Comparison of ENCODE assay signal across 9 cellular contexts in the genomic region with DNA sequence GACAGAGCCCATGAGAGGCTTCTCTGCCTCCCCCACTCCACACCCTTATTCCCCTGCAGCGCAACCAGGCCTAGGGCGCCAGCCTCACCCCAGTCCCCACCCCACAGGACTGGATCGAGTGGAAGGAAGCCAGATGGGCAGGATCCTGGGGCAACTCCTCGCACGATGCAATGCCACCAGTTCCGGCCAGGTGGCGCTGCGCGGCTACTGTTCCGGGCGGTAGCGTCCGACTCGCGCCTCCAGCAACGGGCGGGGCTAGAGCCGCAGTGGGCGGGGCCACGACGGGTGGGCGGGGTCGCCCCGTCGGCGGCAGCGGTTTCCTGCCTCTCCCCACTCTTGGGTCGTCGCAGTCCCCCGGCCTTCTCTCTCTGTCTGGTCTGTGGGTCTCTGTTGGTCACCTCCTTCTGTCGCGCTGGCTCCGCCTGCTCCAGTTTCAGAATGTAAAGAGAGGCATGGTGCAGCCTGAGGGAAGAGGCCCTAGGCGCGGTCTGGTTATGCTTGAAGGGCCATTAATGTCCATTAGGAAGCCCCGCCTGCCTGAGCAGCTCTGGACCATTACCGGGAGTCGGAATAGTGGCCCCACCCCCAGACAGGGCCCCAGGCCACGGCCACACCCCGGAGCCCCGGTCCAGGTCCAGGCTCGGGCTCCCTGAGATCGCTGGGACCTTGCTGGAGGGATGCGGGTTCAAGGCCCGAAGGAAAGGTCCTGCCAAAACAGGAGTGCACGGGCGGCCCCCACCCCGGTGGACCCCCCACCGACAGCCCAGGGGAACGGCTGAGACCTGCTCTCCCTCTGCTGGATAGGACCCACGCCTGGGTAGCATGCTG. TPM values are rescaled to one million over a fixed set of nuclear protein-coding genes. Genes with fewer than 3 reads are reported as not detected.
DNase-seq lines count a peak whose midpoint lies in the region; ATAC-seq and TF ChIP-seq lines count a peak whose summit lies in the region.
"Had no signal": no experiment of that assay in that cellular context is flagged by ENCODE, and none has a peak within 500 bp of the region (broad histone marks: within the 10 kb centered on the region; RNA-seq: fewer than 3 reads in every experiment).

No MANE protein-coding gene starts in this region.

- peak overlapping the region; percentile 43 for H3K4me3 ChIP-seq in CD8-positive, alpha-beta T cell (ENCODE audit: low read depth, low read length)
- H3K4me3 ChIP-seq in IMR-90 (ENCODE audit: insufficient read depth, low read depth, low read length) = peak overlapping the region; percentile 33

- TF ChIP-seq RAD21 in IMR-90 (IDR thresholded peaks at IDR 0.05; ENCODE audit: low read length) = peak; percentile 98

- H3K4ac ChIP-seq in IMR-90 (ENCODE audit: low read depth, low read length) = peak overlapping the region; percentile 95

- peak overlapping the region; percentile 58; the same call in 1 of the 2 replicates for H3K9ac ChIP-seq in IMR-90 (ENCODE audit: low read depth, low read length)

- H3K4me3 Mint-ChIP-seq in CD8-positive, alpha-beta T cell = peak overlapping the region; percentile 69
- H3K4me3 Mint-ChIP-seq in activated T-helper 2 cell treated with anti-CD3 and anti-CD28 coated beads, Interferon-gamma antibody, Interleukin-2, Interleukin-4, amounts not matched to agents 10 μg/mL and 5 μg/mL and 100 μg/mL, durations not matched to agents 14 hours and 24 hours and 36 hours (ENCODE audit: low read depth) = peak overlapping the region; percentile 73
- H3K4me3 Mint-ChIP-seq in nephron = peak overlapping the region; percentile 80 to 85 (median 80)

- POLR2A ChIA-PET in CD8-positive, alpha-beta T cell (lab: Charles Lee) = interaction anchor here (1.0 to 2.6 kb wide), 5 partner anchors 13 to 132 kb away, joined by 3 to 12 read pairs (median 6); partner anchors contain the start of genes TRAF7 and ZNF598
- POLR2A ChIA-PET in IMR-90 (lab: Charles Lee; ENCODE audit: unreplicated experiment) = interaction anchor here (0.9 kb wide), 1 partner anchor 132 kb away, joined by 4 read pairs; the partner anchor contains the start of gene TRAF7

- H3K23ac ChIP-seq in IMR-90 (ENCODE audit: low read depth, low read length) = peak overlapping the region; percentile 68; the same call in 1 of the 2 replicates

- H2BK15ac ChIP-seq in IMR-90 (ENCODE audit: low read depth, low read length) = peak overlapping the region; percentile 80; the same call in 2 of the 3 replicates

- peaks cover 6 to 18% of the 10 kb centered on the region in 2 experiments; a peak in 3 of 4 replicates for H3K79me1 ChIP-seq in IMR-90 (ENCODE audit: low read depth in 1 of 2, low read length in 2 of 2)

- no peaks in the 10 kb centered on the region for H3K36me3 ChIP-seq in CD8-positive, alpha-beta T cell (ENCODE audit: insufficient read depth, low read length)
- peaks cover under 1% of the 10 kb centered on the region; the same call in 1 of the 2 replicates for H3K36me3 ChIP-seq in IMR-90 (ENCODE audit: control insufficient read depth, insufficient read depth, low read length)

- peaks cover 17% of the 10 kb centered on the region for H3K27me3 Mint-ChIP-seq in CD8-positive, alpha-beta T cell (ENCODE audit: low read depth)
- peaks cover 42% of the 10 kb centered on the region for H3K27me3 Mint-ChIP-seq in activated T-helper 2 cell treated with anti-CD3 and anti-CD28 coated beads, Interferon-gamma antibody, Interleukin-2, Interleukin-4, amounts not matched to agents 10 μg/mL and 5 μg/mL and 100 μg/mL, durations not matched to agents 14 hours and 24 hours and 36 hours (ENCODE audit: low read depth)
- H3K27me3 Mint-ChIP-seq in nephron (ENCODE audit: low read depth) = peaks cover 26% of the 10 kb centered on the region

- dilution Hi-C loops in IMR-90 (cut with HindIII; ENCODE audit: low sequenced_read_pairs, unreplicated experiment) = no loop called here

- TF ChIP-seq POLR2A in IMR-90 (IDR thresholded peaks at IDR 0.05; ENCODE audit: low read depth, low read length) = no peak

- peak overlapping the region; percentile 24 for H3K27ac ChIP-seq in CD8-positive, alpha-beta T cell (ENCODE audit: low read depth, low read length)
- peak overlapping the region; percentile 76 for H3K27ac ChIP-seq in IMR-90 (ENCODE audit: insufficient read depth, low read length)
- H3K27ac ChIP-seq: epithelial cell of prostate had no signal

- H2BK5ac ChIP-seq in IMR-90 (ENCODE audit: low read depth, low read length, poor library complexity, severe bottlenecking) = peak overlapping the region; percentile 76

- H4K91ac ChIP-seq in IMR-90 (ENCODE audit: insufficient read depth, low read depth, low read length) = peak overlapping the region; percentile 96

- intact Hi-C loops in CD8-positive, alpha-beta T cell (cut with DNase I, micrococcal nuclease) = loop anchor here (1.0 kb wide), 5 partner anchors 13 to 478 kb away; partner anchors contain the start of genes NTHL1 (in 2 of the 2) and TSC2 (in 2 of the 2)
- intact Hi-C loops in IMR-90 (cut with micrococcal nuclease) = loop anchor here (1.0 kb wide), 4 partner anchors 16 to 117 kb away; partner anchors contain the start of genes NTHL1 and TSC2
- intact Hi-C loops in activated T-helper 2 cell treated with anti-CD3 and anti-CD28 coated beads, Interferon-gamma antibody, Interleukin-2, Interleukin-4, amounts not matched to agents 10 μg/mL and 5 μg/mL and 100 μg/mL, durations not matched to agents 14 hours and 24 hours and 36 hours (cut with micrococcal nuclease) = loop anchor here (1.0 to 10.0 kb wide), 3 partner anchors 132 to 319 kb away; partner anchors contain the start of genes ABCA3, ECI1 and TRAF7

- peak; percentile 89 for TF ChIP-seq CTCF in CD8-positive, alpha-beta T cell (IDR thresholded peaks at IDR 0.05)
- peak; percentile 98 for TF ChIP-seq CTCF in IMR-90 (conservative IDR thresholded peaks at IDR 0.05; ENCODE audit: low read depth, low read length)
- peak; percentile 95 to 98 (median 98) for TF ChIP-seq CTCF in nephron (IDR thresholded peaks at IDR 0.05; ENCODE audit: unreplicated experiment in 3 of 3)

- no TSS peak for BruUV-seq in IMR-90 (replicated peaks; lab: Mats Ljungman, UMichigan)

- no peaks in the 10 kb centered on the region for H3K36me3 Mint-ChIP-seq in CD8-positive, alpha-beta T cell
- H3K36me3 Mint-ChIP-seq in activated T-helper 2 cell treated with anti-CD3 and anti-CD28 coated beads, Interferon-gamma antibody, Interleukin-2, Interleukin-4, amounts not matched to agents 10 μg/mL and 5 μg/mL and 100 μg/mL, durations not matched to agents 14 hours and 24 hours and 36 hours (ENCODE audit: low read depth) = no peaks in the 10 kb centered on the region
- H3K36me3 Mint-ChIP-seq in nephron (ENCODE audit: low read depth) = no peaks in the 10 kb centered on the region

- H3K4me2 ChIP-seq in IMR-90 (ENCODE audit: low read depth, low read length) = peak overlapping the region; percentile 80

- no peak overlapping the region for H3K56ac ChIP-seq in IMR-90 (ENCODE audit: extremely low read depth, insufficient read depth, low read length)

- peaks cover 10% of the 10 kb centered on the region for H4K20me1 ChIP-seq in IMR-90 (ENCODE audit: insufficient read depth, low read length)

- in situ Hi-C loops in IMR-90 (cut with MboI; ENCODE audit: low sequenced_read_pairs) = loop anchor here (5.0 kb wide), 1 partner anchor 119 kb away; no protein-coding TSS in a partner anchor

- H4K8ac ChIP-seq in IMR-90 (ENCODE audit: low read depth in 2 of 2, low read length in 2 of 2) = peak overlapping the region; percentile 89 to 96

- H3K14ac ChIP-seq in IMR-90 (replicated peaks; ENCODE audit: low read depth, low read length) = peak overlapping the region; percentile 90

- H2AK9ac ChIP-seq in IMR-90 (replicated peaks; ENCODE audit: low read depth, low read length, poor library complexity) = peak overlapping the region; percentile 82

- peak overlapping the region; percentile 96 for H2AFZ ChIP-seq in IMR-90 (replicated peaks; ENCODE audit: low read length, poor library complexity)

- peak overlapping the region; percentile 70 for H3K27ac Mint-ChIP-seq in CD8-positive, alpha-beta T cell
- peak overlapping the region; percentile 28 for H3K27ac Mint-ChIP-seq in activated T-helper 2 cell treated with anti-CD3 and anti-CD28 coated beads, Interferon-gamma antibody, Interleukin-2, Interleukin-4, amounts not matched to agents 10 μg/mL and 5 μg/mL and 100 μg/mL, durations not matched to agents 14 hours and 24 hours and 36 hours
- peak overlapping the region; percentile 91 to 97 (median 91) for H3K27ac Mint-ChIP-seq in nephron

- no peaks in the 10 kb centered on the region for H3K9me3 Mint-ChIP-seq in CD8-positive, alpha-beta T cell
- H3K9me3 Mint-ChIP-seq in activated T-helper 2 cell treated with anti-CD3 and anti-CD28 coated beads, Interferon-gamma antibody, Interleukin-2, Interleukin-4, amounts not matched to agents 10 μg/mL and 5 μg/mL and 100 μg/mL, durations not matched to agents 14 hours and 24 hours and 36 hours = no peaks in the 10 kb centered on the region
- no peaks in the 10 kb centered on the region for H3K9me3 Mint-ChIP-seq in nephron

- CTCF ChIA-PET in CD8-positive, alpha-beta T cell (lab: Charles Lee) = interaction anchor here (0.6 to 5.1 kb wide), 15 partner anchors 9 to 346 kb away, joined by 3 to 68 read pairs (median 4); partner anchors contain the start of genes NTHL1, PKD1, TRAF7 and TSC2
- CTCF ChIA-PET in IMR-90 (lab: Yijun Ruan, JAX) = interaction anchor here (0.6 to 1.4 kb wide), 3 partner anchors 24 to 119 kb away, joined by 3 to 10 read pairs (median 4); partner anchors contain the start of gene NTHL1

- peak overlapping the region; percentile 53; the same call in 1 of the 2 replicates for H2BK20ac ChIP-seq in IMR-90 (ENCODE audit: low read depth, low read length)

- H3K9me1 ChIP-seq in IMR-90 (ENCODE audit: insufficient read depth, low read length) = peaks cover 8% of the 10 kb centered on the region

- H3K4me1 Mint-ChIP-seq in CD8-positive, alpha-beta T cell (ENCODE audit: low read depth) = peaks cover 21% of the 10 kb centered on the region
- H3K4me1 Mint-ChIP-seq in activated T-helper 2 cell treated with anti-CD3 and anti-CD28 coated beads, Interferon-gamma antibody, Interleukin-2, Interleukin-4, amounts not matched to agents 10 μg/mL and 5 μg/mL and 100 μg/mL, durations not matched to agents 14 hours and 24 hours and 36 hours (ENCODE audit: low read depth) = peaks cover 16% of the 10 kb centered on the region
- peaks cover 24% of the 10 kb centered on the region for H3K4me1 Mint-ChIP-seq in nephron

- peak overlapping the region; percentile 76 for H4K5ac ChIP-seq in IMR-90 (ENCODE audit: low read depth, low read length)

- peak; percentile 88 to 100 (median 96) for DNase-seq in CD8-positive, alpha-beta T cell
- DNase-seq in IMR-90 = peak; percentile 79
- DNase-seq in RPMI7951 (ENCODE audit: low read depth) = peak; percentile 73
- peak; percentile 90 for DNase-seq in activated T-helper 2 cell treated with anti-CD3 and anti-CD28 coated beads, Interferon-gamma antibody, Interleukin-2, Interleukin-4, amounts not matched to agents 10 μg/mL and 5 μg/mL and 100 μg/mL, durations not matched to agents 14 hours and 24 hours and 36 hours (ENCODE audit: low spot score)
- DNase-seq in fibroblast of the conjunctiva (ENCODE audit: low read depth) = peak; percentile 74
- peak; percentile 99 for DNase-seq in stimulated activated naive CD8-positive, alpha-beta T cell treated with anti-CD3 and anti-CD28 coated beads, Interleukin-15, Interleukin-2, amounts not matched to agents 100 U/mL and 50 U/mL, for 24 hours

- peak overlapping the region; percentile 71 for H3K18ac ChIP-seq in IMR-90 (ENCODE audit: low read depth, low read length)

- H3K27me3 ChIP-seq in CD8-positive, alpha-beta T cell (ENCODE audit: insufficient read depth, low read length) = no peaks in the 10 kb centered on the region
- peaks cover 18% of the 10 kb centered on the region; the same call in 1 of the 2 replicates for H3K27me3 ChIP-seq in IMR-90 (ENCODE audit: control insufficient read depth, insufficient read depth, low read length)

- H2AK5ac ChIP-seq in IMR-90 (ENCODE audit: low read depth, low read length) = peak overlapping the region; percentile 57

- WGBS in IMR-90 (ENCODE audit: extremely low coverage in 2 of 2, insufficient read length in 1 of 2), 2 experiments = 15% methylated on average over 30 of the region's 51 CpGs; no CpG with 5 or more reads in 1 of the 2 experiments

- H3K4me1 ChIP-seq in CD8-positive, alpha-beta T cell (ENCODE audit: insufficient read depth, low read length) = peaks cover 32% of the 10 kb centered on the region
- peaks cover 15% of the 10 kb centered on the region for H3K4me1 ChIP-seq in IMR-90 (ENCODE audit: control insufficient read depth, insufficient read depth, low read length)

- peak overlapping the region; percentile 82 for H2BK120ac ChIP-seq in IMR-90 (ENCODE audit: low read depth, low read length)

- H3K9me3 ChIP-seq in CD8-positive, alpha-beta T cell (ENCODE audit: low read length) = no peaks in the 10 kb centered on the region
- no peaks in the 10 kb centered on the region for H3K9me3 ChIP-seq in IMR-90 (ENCODE audit: control insufficient read depth, insufficient read depth, low read length)

- peak; percentile 95 for ATAC-seq in CD8-positive, alpha-beta T cell
- ATAC-seq in GM19452 (IDR thresholded peaks at IDR 0.05; ENCODE audit: unreplicated experiment) (peak; percentile 76), IMR-90 (ENCODE audit: low read depth) (peak; percentile 84)
- ATAC-seq in stimulated activated naive CD8-positive, alpha-beta T cell treated with anti-CD3 and anti-CD28 coated beads, Interleukin-15, Interleukin-2, amounts not matched to agents 100 U/mL and 50 U/mL, for 24 hours = peak; percentile 85

RNA-seq across cellular contexts. Expression of gene NHERF2, which starts 3.4 kb away (rescaled TPM):
- 1 to 10 TPM in 1 of 2 experiments, under 1 TPM in 1; 0.76 to 2.3 TPM for total RNA-seq in CD8-positive, alpha-beta T cell
- total RNA-seq in IMR-90 (2012; rRNA removed) = 18.6 and 20.8 TPM in 2 replicates
- 77.8 and 96.6 TPM in 2 replicates for polyA plus RNA-seq in IMR-90 (2012; rRNA removed)
- 98.1 and 126 TPM in 2 replicates for polyA plus RNA-seq in IMR-90 (2012; cell fraction: cytosol; rRNA removed)
- 54.5 and 134 TPM in 2 replicates for polyA plus RNA-seq in IMR-90 (2012; cell fraction: nucleus; rRNA removed; ENCODE audit: low replicate concordance)
- 49.0 and 51.1 TPM in 2 replicates for total RNA-seq in RPMI7951 (2014; rRNA removed; shearing (Covaris generic))
- total RNA-seq in activated T-helper 2 cell treated with anti-CD3 and anti-CD28 coated beads, Interferon-gamma antibody, Interleukin-2, Interleukin-4, amounts not matched to agents 10 μg/mL and 5 μg/mL and 100 μg/mL, durations not matched to agents 14 hours and 24 hours and 36 hours = 2.3 and 2.6 TPM in 2 replicates

RNA-seq across cellular contexts. Expression of gene NPW, which starts 3.7 kb away (rescaled TPM):
- not detected for total RNA-seq in CD8-positive, alpha-beta T cell
- total RNA-seq in IMR-90 (2012; rRNA removed) = 0.18 TPM in 1 of 2 replicates, not detected in the other
- 2.0 and 3.7 TPM in 2 replicates for polyA plus RNA-seq in IMR-90 (2012; rRNA removed)
- 6.1 and 9.0 TPM in 2 replicates for polyA plus RNA-seq in IMR-90 (2012; cell fraction: cytosol; rRNA removed)
- polyA plus RNA-seq in IMR-90 (2012; cell fraction: nucleus; rRNA removed; ENCODE audit: low replicate concordance) = 2.5 and 7.1 TPM in 2 replicates
- total RNA-seq in RPMI7951 (2014; rRNA removed; shearing (Covaris generic)) = 0.20 and 0.24 TPM in 2 replicates
- total RNA-seq in activated T-helper 2 cell treated with anti-CD3 and anti-CD28 coated beads, Interferon-gamma antibody, Interleukin-2, Interleukin-4, amounts not matched to agents 10 μg/mL and 5 μg/mL and 100 μg/mL, durations not matched to agents 14 hours and 24 hours and 36 hours = 4.2 and 5.1 TPM in 2 replicates

RNA-seq across cellular contexts. Expression of gene ZNF598, which starts 13.7 kb away (rescaled TPM):
- total RNA-seq in CD8-positive, alpha-beta T cell = 10 to 100 TPM; 49.0 to 50.8 TPM
- 3.4 and 4.4 TPM in 2 replicates for total RNA-seq in IMR-90 (2012; rRNA removed)
- 36.4 and 40.6 TPM in 2 replicates for polyA plus RNA-seq in IMR-90 (2012; rRNA removed)
- 23.6 and 37.3 TPM in 2 replicates for polyA plus RNA-seq in IMR-90 (2012; cell fraction: cytosol; rRNA removed)
- 98.8 and 225 TPM in 2 replicates for polyA plus RNA-seq in IMR-90 (2012; cell fraction: nucleus; rRNA removed; ENCODE audit: low replicate concordance)
- total RNA-seq in RPMI7951 (2014; rRNA removed; shearing (Covaris generic)) = 9.7 and 13.6 TPM in 2 replicates
- total RNA-seq in activated T-helper 2 cell treated with anti-CD3 and anti-CD28 coated beads, Interferon-gamma antibody, Interleukin-2, Interleukin-4, amounts not matched to agents 10 μg/mL and 5 μg/mL and 100 μg/mL, durations not matched to agents 14 hours and 24 hours and 36 hours = 82.0 and 83.3 TPM in 2 replicates

RNA-seq across cellular contexts. Expression of gene NTHL1, which starts 24.3 kb away (rescaled TPM):
- total RNA-seq in CD8-positive, alpha-beta T cell = 1 to 10 TPM; 1.7 to 2.0 TPM
- 22.8 and 28.1 TPM in 2 replicates for total RNA-seq in IMR-90 (2012; rRNA removed)
- polyA plus RNA-seq in IMR-90 (2012; rRNA removed) = 28.0 and 33.3 TPM in 2 replicates
- 46.3 and 54.8 TPM in 2 replicates for polyA plus RNA-seq in IMR-90 (2012; cell fraction: cytosol; rRNA removed)
- polyA plus RNA-seq in IMR-90 (2012; cell fraction: nucleus; rRNA removed; ENCODE audit: low replicate concordance) = 20.6 and 53.2 TPM in 2 replicates
- total RNA-seq in RPMI7951 (2014; rRNA removed; shearing (Covaris generic)) = 24.8 and 48.2 TPM in 2 replicates
- total RNA-seq in activated T-helper 2 cell treated with anti-CD3 and anti-CD28 coated beads, Interferon-gamma antibody, Interleukin-2, Interleukin-4, amounts not matched to agents 10 μg/mL and 5 μg/mL and 100 μg/mL, durations not matched to agents 14 hours and 24 hours and 36 hours = 43.5 and 54.7 TPM in 2 replicates

RNA-seq across cellular contexts. Expression of gene TSC2, which starts 24.5 kb away (rescaled TPM):
- 10 to 100 TPM; 76.2 to 84.1 TPM for total RNA-seq in CD8-positive, alpha-beta T cell
- 22.8 and 31.4 TPM in 2 replicates for total RNA-seq in IMR-90 (2012; rRNA removed)
- polyA plus RNA-seq in IMR-90 (2012; rRNA removed) = 88.6 and 95.9 TPM in 2 replicates
- 51.7 and 66.3 TPM in 2 replicates for polyA plus RNA-seq in IMR-90 (2012; cell fraction: cytosol; rRNA removed)
- polyA plus RNA-seq in IMR-90 (2012; cell fraction: nucleus; rRNA removed; ENCODE audit: low replicate concordance) = 202 and 503 TPM in 2 replicates
- 19.0 and 19.5 TPM in 2 replicates for total RNA-seq in RPMI7951 (2014; rRNA removed; shearing (Covaris generic))
- total RNA-seq in activated T-helper 2 cell treated with anti-CD3 and anti-CD28 coated beads, Interferon-gamma antibody, Interleukin-2, Interleukin-4, amounts not matched to agents 10 μg/mL and 5 μg/mL and 100 μg/mL, durations not matched to agents 14 hours and 24 hours and 36 hours = 89.7 and 92.8 TPM in 2 replicates

Comparison
In these comparisons a context has a peak if more than half of its experiments do, and no peak if none do; other contexts are left out.
1. Peak in every context shown above with its lines: DNase-seq, ATAC-seq, H3K4me3 ChIP-seq and H3K27ac ChIP-seq.
2. H3K27ac Mint-ChIP-seq: peak in every context shown above with its lines; median percentile 91 in nephron; 70 in CD8-positive, alpha-beta T cell; 28 in activated T-helper 2 cell treated with anti-CD3 and anti-CD28 coated beads, Interferon-gamma antibody, Interleukin-2, Interleukin-4, amounts not matched to agents 10 μg/mL and 5 μg/mL and 100 μg/mL, durations not matched to agents 14 hours and 24 hours and 36 hours.